Comparison of ENCODE assay signal across 36 cellular contexts in genomic region chr18:78818495-78818894, GRCh38.
"Had no signal": no experiment of that assay in that cellular context is flagged by ENCODE, and none has a peak within 500 bp of the region (broad histone marks: within the 10 kb centered on the region; RNA-seq: fewer than 3 reads in every experiment).

No MANE protein-coding gene starts in this region.

- H3K4me3 Mint-ChIP-seq: activated B cell treated with CpG ODN at 0.5 μM for 24 hours; activated CD4-positive, alpha-beta memory T cell treated with anti-CD3 and anti-CD28 coated beads for 36 hours; activated CD4-positive, alpha-beta T cell treated with anti-CD3 and anti-CD28 coated beads, Interleukin-2, amount 10 ng/mL, durations not matched to agents 24 days and 14 days; activated CD8-positive, alpha-beta T cell treated with anti-CD3 and anti-CD28 coated beads for 36 hours; activated naive CD4-positive, alpha-beta T cell treated with anti-CD3 and anti-CD28 coated beads for 36 hours; activated naive CD8-positive, alpha-beta T cell treated with anti-CD3 and anti-CD28 coated beads for 36 hours; activated T-cell treated with anti-CD3 and anti-CD28 coated beads, Interleukin-2, amount 50 U/mL, for 4 hours; activated T-cell treated with anti-CD3 and anti-CD28 coated beads, Interleukin-2, amount 50 U/mL, for 72 hours; activated T-helper 1 cell treated with anti-CD3 and anti-CD28 coated beads, Interleukin-12 subunit alpha, Interleukin-12 subunit beta, Interleukin-2, Interleukin-4 antibody, amounts not matched to agents 30 ng/mL and 10 ng/mL and 1 ng/mL, durations not matched to agents 14 hours and 24 hours and 36 hours; activated T-helper 17 cell treated with anti-CD3 and anti-CD28 coated beads, Interleukin-2, amount 50 U/mL, for 72 hours; central memory CD8-positive, alpha-beta T cell; T-helper 1 cell treated with Interleukin-12 subunit alpha and Interleukin-12 subunit beta and Interleukin-4 antibody, amounts not matched to agents 30 μg/mL and 1 μg/mL, for 36 hours; T-helper 2 cell treated with Interferon-gamma antibody and Interleukin-4, amounts not matched to agents 5 μg/mL and 100 μg/mL, for 36 hours had no signal

- H3K36me3 ChIP-seq: adrenal gland, brain microvascular endothelial cell, breast epithelium had no signal

- H3K4me1 Mint-ChIP-seq: activated B cell treated with CpG ODN at 0.5 μM for 24 hours; activated CD4-positive, alpha-beta T cell treated with anti-CD3 and anti-CD28 coated beads, Interleukin-2, amount 10 ng/mL, durations not matched to agents 24 days and 14 days; activated naive CD8-positive, alpha-beta T cell treated with anti-CD3 and anti-CD28 coated beads for 36 hours; activated T-helper 17 cell treated with anti-CD3 and anti-CD28 coated beads, Interleukin-2, amount 50 U/mL, for 72 hours; central memory CD8-positive, alpha-beta T cell had no signal

- DNase-seq: activated B cell treated with CpG ODN at 0.5 μM for 24 hours; activated CD4-positive, alpha-beta memory T cell treated with anti-CD3 and anti-CD28 coated beads for 36 hours; activated CD4-positive, alpha-beta T cell treated with anti-CD3 and anti-CD28 coated beads for 4 hours; activated CD4-positive, alpha-beta T cell treated with anti-CD3 and anti-CD28 coated beads, Interleukin-2, amount 10 ng/mL, durations not matched to agents 24 days and 14 days; activated CD4-positive, alpha-beta T cell treated with anti-CD3 and anti-CD28 coated beads, Interleukin-2, amount 50 U/mL, for 1 hour; activated CD4-positive, alpha-beta T cell treated with anti-CD3 and anti-CD28 coated beads, Interleukin-2, amount 50 U/mL, for 4 hours; activated CD4-positive, CD25-positive, alpha-beta regulatory T cell treated with anti-CD3 and anti-CD28 coated beads, Interleukin-2, amount 50 U/mL, for 72 hours; activated CD8-positive, alpha-beta memory T cell treated with anti-CD3 and anti-CD28 coated beads, Interleukin-2, amount 50 U/mL, for 4 hours; activated CD8-positive, alpha-beta T cell treated with anti-CD3 and anti-CD28 coated beads for 36 hours; activated effector memory CD4-positive, alpha-beta T cell treated with anti-CD3 and anti-CD28 coated beads, Interleukin-2, amount 50 U/mL, for 16 hours; activated gamma-delta T cell treated with Interleukin-2 at 50 U/mL for 16 hours; activated naive CD4-positive, alpha-beta T cell; activated naive CD4-positive, alpha-beta T cell treated with anti-CD3 and anti-CD28 coated beads for 36 hours; activated naive CD4-positive, alpha-beta T cell treated with anti-CD3 and anti-CD28 coated beads, Interleukin-2, amount 50 U/mL, for 16 hours; activated naive CD8-positive, alpha-beta T cell treated with anti-CD3 and anti-CD28 coated beads for 36 hours; activated T-cell treated with anti-CD3 and anti-CD28 coated beads for 4 hours; activated T-cell treated with anti-CD3 and anti-CD28 coated beads, Interleukin-2, amount 50 U/mL, for 1 hour; activated T-cell treated with anti-CD3 and anti-CD28 coated beads, Interleukin-2, amount 50 U/mL, for 4 hours; activated T-cell treated with anti-CD3 and anti-CD28 coated beads, Interleukin-2, amount 50 U/mL, for 72 hours; adrenal gland; amniotic stem cell; aorta; body of pancreas; brain microvascular endothelial cell; caudate nucleus; T-helper 1 cell; T-helper 2 cell; T-helper 9 cell had no signal

- H3K27me3 Mint-ChIP-seq: activated B cell treated with CpG ODN at 0.5 μM for 24 hours had no signal

- H3K4me3 ChIP-seq: adrenal gland, body of pancreas, breast epithelium had no signal

- H3K4me1 ChIP-seq: adrenal gland, body of pancreas, breast epithelium had no signal

- ATAC-seq: activated CD8-positive, alpha-beta T cell treated with anti-CD3 and anti-CD28 coated beads for 36 hours; activated naive CD4-positive, alpha-beta T cell treated with anti-CD3 and anti-CD28 coated beads, Interleukin-2, amount 50 U/mL, for 72 hours; activated T-cell treated with anti-CD3 and anti-CD28 coated beads, Interleukin-2, amount 50 U/mL, for 4 hours; activated T-cell treated with anti-CD3 and anti-CD28 coated beads, Interleukin-2, amount 50 U/mL, for 72 hours; activated T-helper 17 cell treated with anti-CD3 and anti-CD28 coated beads, Interleukin-2, amount 50 U/mL, for 72 hours; body of pancreas had no signal

- H3K9me3 Mint-ChIP-seq: activated B cell treated with CpG ODN at 0.5 μM for 24 hours; activated CD4-positive, alpha-beta memory T cell treated with anti-CD3 and anti-CD28 coated beads for 36 hours; activated CD4-positive, alpha-beta T cell treated with anti-CD3 and anti-CD28 coated beads, Interleukin-2, amount 10 ng/mL, durations not matched to agents 24 days and 14 days; activated CD8-positive, alpha-beta T cell treated with anti-CD3 and anti-CD28 coated beads for 36 hours; activated naive CD4-positive, alpha-beta T cell treated with anti-CD3 and anti-CD28 coated beads for 36 hours; activated naive CD4-positive, alpha-beta T cell treated with anti-CD3 and anti-CD28 coated beads, Interleukin-2, amount 50 U/mL, for 72 hours; activated naive CD8-positive, alpha-beta T cell treated with anti-CD3 and anti-CD28 coated beads for 36 hours; activated T-cell treated with anti-CD3 and anti-CD28 coated beads, Interleukin-2, amount 50 U/mL, for 4 hours; activated T-cell treated with anti-CD3 and anti-CD28 coated beads, Interleukin-2, amount 50 U/mL, for 72 hours; activated T-helper 1 cell treated with anti-CD3 and anti-CD28 coated beads, Interleukin-12 subunit alpha, Interleukin-12 subunit beta, Interleukin-2, Interleukin-4 antibody, amounts not matched to agents 30 ng/mL and 10 ng/mL and 1 ng/mL, durations not matched to agents 14 hours and 24 hours and 36 hours; activated T-helper 17 cell treated with anti-CD3 and anti-CD28 coated beads, Interleukin-2, amount 50 U/mL, for 72 hours; central memory CD8-positive, alpha-beta T cell; T-helper 1 cell treated with Interleukin-12 subunit alpha and Interleukin-12 subunit beta and Interleukin-4 antibody, amounts not matched to agents 30 μg/mL and 1 μg/mL, for 36 hours; T-helper 2 cell treated with Interferon-gamma antibody and Interleukin-4, amounts not matched to agents 5 μg/mL and 100 μg/mL, for 36 hours had no signal

- H3K27ac Mint-ChIP-seq: activated B cell treated with CpG ODN at 0.5 μM for 24 hours; activated CD4-positive, alpha-beta memory T cell treated with anti-CD3 and anti-CD28 coated beads for 36 hours; activated CD4-positive, alpha-beta T cell treated with anti-CD3 and anti-CD28 coated beads, Interleukin-2, amount 10 ng/mL, durations not matched to agents 24 days and 14 days; activated CD8-positive, alpha-beta T cell treated with anti-CD3 and anti-CD28 coated beads for 36 hours; activated naive CD4-positive, alpha-beta T cell treated with anti-CD3 and anti-CD28 coated beads for 36 hours; activated naive CD4-positive, alpha-beta T cell treated with anti-CD3 and anti-CD28 coated beads, Interleukin-2, amount 50 U/mL, for 72 hours; activated naive CD8-positive, alpha-beta T cell treated with anti-CD3 and anti-CD28 coated beads for 36 hours; activated T-cell treated with anti-CD3 and anti-CD28 coated beads, Interleukin-2, amount 50 U/mL, for 72 hours; activated T-helper 1 cell treated with anti-CD3 and anti-CD28 coated beads, Interleukin-12 subunit alpha, Interleukin-12 subunit beta, Interleukin-2, Interleukin-4 antibody, amounts not matched to agents 30 ng/mL and 10 ng/mL and 1 ng/mL, durations not matched to agents 14 hours and 24 hours and 36 hours; activated T-helper 17 cell treated with anti-CD3 and anti-CD28 coated beads, Interleukin-2, amount 50 U/mL, for 72 hours; T-helper 1 cell treated with Interleukin-12 subunit alpha and Interleukin-12 subunit beta and Interleukin-4 antibody, amounts not matched to agents 30 μg/mL and 1 μg/mL, for 36 hours; T-helper 2 cell treated with Interferon-gamma antibody and Interleukin-4, amounts not matched to agents 5 μg/mL and 100 μg/mL, for 36 hours had no signal

- H3K27me3 ChIP-seq: brain microvascular endothelial cell had no signal

- H3K36me3 Mint-ChIP-seq: activated CD4-positive, alpha-beta memory T cell treated with anti-CD3 and anti-CD28 coated beads for 36 hours; activated naive CD4-positive, alpha-beta T cell treated with anti-CD3 and anti-CD28 coated beads, Interleukin-2, amount 50 U/mL, for 72 hours; activated naive CD8-positive, alpha-beta T cell treated with anti-CD3 and anti-CD28 coated beads for 36 hours had no signal

- H3K27ac ChIP-seq: adrenal gland, body of pancreas, brain microvascular endothelial cell, breast epithelium, VCaP had no signal

- H3K9me3 ChIP-seq: adrenal gland, body of pancreas, breast epithelium had no signal
